ENCODE assay signal across 8 cellular contexts in the genomic region with DNA sequence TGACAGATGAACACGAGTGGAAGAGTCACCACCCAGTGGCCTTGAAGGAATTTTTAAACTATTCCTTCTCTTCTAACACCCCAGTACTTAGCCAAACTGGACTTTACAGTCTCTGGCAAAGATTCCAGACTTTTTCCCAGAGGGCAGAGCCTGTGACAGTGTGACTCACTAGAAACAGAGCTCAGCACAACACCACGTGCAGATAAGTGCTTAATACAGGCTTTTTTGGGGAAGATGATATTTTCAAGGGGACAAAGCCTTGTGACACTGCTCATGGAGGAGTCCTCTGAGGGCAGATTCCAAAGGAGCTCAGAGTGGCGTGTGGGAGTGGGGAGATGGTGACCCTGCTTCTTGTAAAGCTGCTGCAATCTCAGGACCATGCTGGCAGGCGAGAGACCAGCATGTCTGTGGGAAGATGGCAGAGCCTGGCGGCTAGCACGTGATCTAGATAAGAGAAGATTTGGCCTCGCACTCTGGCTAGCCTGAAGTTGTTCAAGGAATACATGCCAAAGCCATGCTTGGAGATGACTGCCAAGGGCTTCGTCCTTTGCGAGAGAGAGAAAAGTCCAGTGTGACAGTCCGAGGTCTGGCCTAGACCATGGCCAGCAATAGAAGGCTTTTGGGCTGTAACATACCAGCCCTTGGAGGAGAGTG. TPM values are rescaled to one million over a fixed set of nuclear protein-coding genes. Genes with fewer than 3 reads are reported as not detected.
DNase-seq lines count a peak whose midpoint lies in the region; ATAC-seq and TF ChIP-seq lines count a peak whose summit lies in the region.

No MANE protein-coding gene starts in this region.

- no peak overlapping the region for H2BK5ac ChIP-seq in H9 (ENCODE audit: insufficient read length, low read length)

- H3K27me3 Mint-ChIP-seq in activated CD4-positive, alpha-beta T cell treated with anti-CD3 and anti-CD28 coated beads, Interleukin-2, amount 10 ng/mL, durations not matched to agents 7 days and 5 days: no peaks in the 10 kb centered on the region
- no peaks in the 10 kb centered on the region for H3K27me3 Mint-ChIP-seq in activated naive CD8-positive, alpha-beta T cell treated with anti-CD3 and anti-CD28 coated beads, Interleukin-2, amount 50 U/mL, for 24 hours
- H3K27me3 Mint-ChIP-seq in immature natural killer cell (ENCODE audit: low read depth in 3 of 3) (peaks cover 0 to 5% (median 3%) of the 10 kb centered on the region in 3 donors), H9 (ENCODE audit: low read depth) (peaks cover 20% of the 10 kb centered on the region)

- no peak for ATAC-seq in activated naive CD8-positive, alpha-beta T cell treated with anti-CD3 and anti-CD28 coated beads, Interleukin-2, amount 50 U/mL, for 24 hours
- no peak for ATAC-seq in GM21619 (IDR thresholded peaks at IDR 0.05; ENCODE audit: unreplicated experiment)

- H2AFZ ChIP-seq in H9 (ENCODE audit: low read length): no peak overlapping the region

- no peak overlapping the region for H3K14ac ChIP-seq in H9 (ENCODE audit: insufficient read depth, low read length)

- WGBS in testis, 2 donors: 34 to 39% methylated on average over 9 to 10 of the region's 10 CpGs
- WGBS in H9 (ENCODE audit: extremely low coverage, insufficient read length, low lambda C conversion rate): no CpG with 5 or more reads among the region's 10 CpGs

- no peaks in the 10 kb centered on the region for H3K9me3 Mint-ChIP-seq in activated CD4-positive, alpha-beta T cell treated with anti-CD3 and anti-CD28 coated beads, Interleukin-2, amount 10 ng/mL, durations not matched to agents 7 days and 5 days
- no peaks in the 10 kb centered on the region for H3K9me3 Mint-ChIP-seq in activated naive CD8-positive, alpha-beta T cell treated with anti-CD3 and anti-CD28 coated beads, Interleukin-2, amount 50 U/mL, for 24 hours
- H3K9me3 Mint-ChIP-seq in immature natural killer cell (no peaks in the 10 kb centered on the region), H9 (peaks cover 0 to 62% of the 10 kb centered on the region in 2 experiments; a peak in 2 of 5 replicates)

- H3K18ac ChIP-seq in H9 (ENCODE audit: insufficient read length, low read depth, low read length): no peak overlapping the region

- no peak overlapping the region for H4K5ac ChIP-seq in H9 (ENCODE audit: insufficient read length, low read depth, low read length)

- no peak overlapping the region for H3K9ac ChIP-seq in H9 (ENCODE audit: extremely low read depth, insufficient read length, low read length)

- H3K4ac ChIP-seq in H9 (ENCODE audit: low read depth, low read length): no peak overlapping the region

- H4K20me1 ChIP-seq in H9 (ENCODE audit: control insufficient read depth, insufficient read depth, insufficient read length): no peaks in the 10 kb centered on the region

- H3K36me3 ChIP-seq in testis (ENCODE audit: low read depth, missing control alignments): no peaks in the 10 kb centered on the region

- no peak for TF ChIP-seq CTCF in testis (IDR thresholded peaks at IDR 0.05)
- TF ChIP-seq CTCF in H9 (conservative IDR thresholded peaks at IDR 0.05): no peak

- H3K4me3 ChIP-seq in testis: no peak overlapping the region

- DNase-seq in activated CD4-positive, alpha-beta T cell treated with anti-CD3 and anti-CD28 coated beads, Interleukin-2, amount 10 ng/mL, durations not matched to agents 7 days and 5 days: no peak
- no peak for DNase-seq in activated CD4-positive, alpha-beta T cell treated with anti-CD3 and anti-CD28 coated beads for 4 hours
- DNase-seq in activated naive CD8-positive, alpha-beta T cell treated with anti-CD3 and anti-CD28 coated beads, Interleukin-2, amount 50 U/mL, for 24 hours: no peak
- DNase-seq in immature natural killer cell (no peak), testis (peak; percentile 48), H9 (no peak), DMS 273 (lab: John Stamatoyannopoulos, UW; ENCODE audit: unreplicated experiment) (no peak)

- H2AK5ac ChIP-seq in H9 (ENCODE audit: insufficient read length, low read length): no peak overlapping the region

- peak overlapping the region; percentile 92 for H3K27ac Mint-ChIP-seq in activated CD4-positive, alpha-beta T cell treated with anti-CD3 and anti-CD28 coated beads, Interleukin-2, amount 10 ng/mL, durations not matched to agents 7 days and 5 days
- H3K27ac Mint-ChIP-seq in activated naive CD8-positive, alpha-beta T cell treated with anti-CD3 and anti-CD28 coated beads, Interleukin-2, amount 50 U/mL, for 24 hours: peak overlapping the region; percentile 92
- H3K27ac Mint-ChIP-seq in immature natural killer cell: peak overlapping the region; percentile 85 to 96 (median 94)
- no peak overlapping the region for H3K27ac Mint-ChIP-seq in H9

- H3K4me1 ChIP-seq in testis: no peaks in the 10 kb centered on the region
- no peaks in the 10 kb centered on the region for H3K4me1 ChIP-seq in H9 (ENCODE audit: insufficient read depth, low read length)

- H3T11ph ChIP-seq in H9 (ENCODE audit: low read length): no peak overlapping the region

- no peak overlapping the region for H3K4me2 ChIP-seq in H9 (ENCODE audit: insufficient read depth, insufficient read length, low read length)

- H3K4me1 Mint-ChIP-seq in activated CD4-positive, alpha-beta T cell treated with anti-CD3 and anti-CD28 coated beads, Interleukin-2, amount 10 ng/mL, durations not matched to agents 7 days and 5 days: peaks cover 54% of the 10 kb centered on the region
- H3K4me1 Mint-ChIP-seq in activated naive CD8-positive, alpha-beta T cell treated with anti-CD3 and anti-CD28 coated beads, Interleukin-2, amount 50 U/mL, for 24 hours: peaks cover 60% of the 10 kb centered on the region
- H3K4me1 Mint-ChIP-seq in immature natural killer cell (peaks cover 47 to 59% of the 10 kb centered on the region in 2 donors), H9 (peaks cover 2 to 10% of the 10 kb centered on the region in 2 experiments; a peak in 2 of 4 replicates)

- no peak overlapping the region for H2BK120ac ChIP-seq in H9 (ENCODE audit: low read depth, low read length, poor library complexity, severe bottlenecking)

- H4K91ac ChIP-seq in H9 (ENCODE audit: insufficient read length, low read depth, low read length): no peak overlapping the region

- H3K27me3 ChIP-seq in testis (no peaks in the 10 kb centered on the region), H9 (ENCODE audit: insufficient read depth, low read length) (peaks cover 3% of the 10 kb centered on the region; the same call in 1 of the 2 replicates)

- no peak overlapping the region for H2BK12ac ChIP-seq in H9 (ENCODE audit: insufficient read length, low read depth, low read length)

- peaks cover 29% of the 10 kb centered on the region for H3K36me3 Mint-ChIP-seq in activated CD4-positive, alpha-beta T cell treated with anti-CD3 and anti-CD28 coated beads, Interleukin-2, amount 10 ng/mL, durations not matched to agents 7 days and 5 days (ENCODE audit: low read depth)
- peaks cover 7% of the 10 kb centered on the region for H3K36me3 Mint-ChIP-seq in activated naive CD8-positive, alpha-beta T cell treated with anti-CD3 and anti-CD28 coated beads, Interleukin-2, amount 50 U/mL, for 24 hours (ENCODE audit: low read depth)
- H3K36me3 Mint-ChIP-seq in immature natural killer cell (peaks cover 0 to 6% (median 4%) of the 10 kb centered on the region in 3 donors), H9 (ENCODE audit: insufficient read depth in 1 of 3, low read depth in 3 of 3) (peaks cover 4 to 8% (median 7%) of the 10 kb centered on the region in 3 experiments; a peak in 5 of 7 replicates)

- peak overlapping the region; percentile 87 for H3K4me3 Mint-ChIP-seq in activated CD4-positive, alpha-beta T cell treated with anti-CD3 and anti-CD28 coated beads, Interleukin-2, amount 10 ng/mL, durations not matched to agents 7 days and 5 days
- peak overlapping the region; percentile 88 for H3K4me3 Mint-ChIP-seq in activated naive CD8-positive, alpha-beta T cell treated with anti-CD3 and anti-CD28 coated beads, Interleukin-2, amount 50 U/mL, for 24 hours
- H3K4me3 Mint-ChIP-seq in immature natural killer cell (peak overlapping the region; percentile 89 to 94 (median 91)), H9 (no peak overlapping the region; a peak in 1 of 5 replicates)

- TF ChIP-seq POLR2A in testis (IDR thresholded peaks at IDR 0.05): no peak

- no peaks in the 10 kb centered on the region for H3K79me1 ChIP-seq in H9 (ENCODE audit: insufficient read depth, low read depth, low read length, poor library complexity, severe bottlenecking)

- no peak overlapping the region for H4K8ac ChIP-seq in H9 (replicated peaks; ENCODE audit: insufficient read length, low read depth, low read length)

- H3K79me2 ChIP-seq in H9 (ENCODE audit: insufficient read depth, low read length): no peaks in the 10 kb centered on the region

- H3K9me3 ChIP-seq in testis (no peaks in the 10 kb centered on the region), H9 (ENCODE audit: control insufficient read depth, low read depth, low read length) (peaks cover 24% of the 10 kb centered on the region)

- CTCF ChIA-PET in activated CD4-positive, alpha-beta T cell treated with anti-CD3 and anti-CD28 coated beads, Interleukin-2, amount 10 ng/mL, durations not matched to agents 7 days and 5 days (lab: Charles Lee): interaction anchor here (1.2 to 2.4 kb wide), 3 partner anchors 9 to 114 kb away, joined by 3 to 9 read pairs (median 4); partner anchors contain the start of gene AIFM1

- peaks cover 9% of the 10 kb centered on the region for H3K23me2 ChIP-seq in H9 (ENCODE audit: insufficient read length, low read depth, low read length, poor library complexity, severe bottlenecking)

- H3K27ac ChIP-seq in testis: peak overlapping the region; percentile 31 to 69
- no peak overlapping the region for H3K27ac ChIP-seq in H9 (ENCODE audit: insufficient read length, low read depth, low read length)

- H3K56ac ChIP-seq in H9 (ENCODE audit: insufficient read length, low read depth, low read length): no peak overlapping the region

- no peak overlapping the region for H2BK15ac ChIP-seq in H9 (ENCODE audit: low read depth, low read length)

- H2BK20ac ChIP-seq in H9 (ENCODE audit: low read depth, low read length, poor library complexity, severe bottlenecking): no peak overlapping the region

- POLR2A ChIA-PET in activated CD4-positive, alpha-beta T cell treated with anti-CD3 and anti-CD28 coated beads, Interleukin-2, amount 10 ng/mL, durations not matched to agents 7 days and 5 days (lab: Charles Lee): no interaction called here

- intact Hi-C loops in testis (cut with DNase I; ENCODE audit: low total_unique reads): no loop called here

- H3K23ac ChIP-seq in H9 (ENCODE audit: insufficient read length, low read depth, low read length): no peak overlapping the region

RNA-seq across cellular contexts. Expression of gene RAB33A, which starts 2.4 kb away (rescaled TPM):
- 10 to 100 TPM; 20.8 to 21.2 TPM for total RNA-seq in activated CD4-positive, alpha-beta T cell treated with anti-CD3 and anti-CD28 coated beads, Interleukin-2, amount 10 ng/mL, durations not matched to agents 7 days and 5 days
- polyA plus RNA-seq in immature natural killer cell (10 to 100 TPM; 10.5 to 20.9 (median 15.1) TPM), testis (ENCODE audit: insufficient read depth, low read depth, low replicate concordance) (1.3 TPM)
- total RNA-seq in testis (1 to 10 TPM; 1.4 to 1.7 TPM), H9 (2021) (0.59 and 0.92 TPM in 2 replicates)

RNA-seq across cellular contexts. Expression of gene AIFM1, which starts 8.5 kb away (rescaled TPM):
- total RNA-seq in activated CD4-positive, alpha-beta T cell treated with anti-CD3 and anti-CD28 coated beads, Interleukin-2, amount 10 ng/mL, durations not matched to agents 7 days and 5 days: 10 to 100 TPM; 32.3 to 40.3 TPM
- 10 to 100 TPM; 20.1 to 31.0 (median 29.0) TPM for polyA plus RNA-seq in immature natural killer cell
- 10 to 100 TPM; 55.1 to 70.1 TPM for total RNA-seq in testis
- polyA plus RNA-seq in testis (ENCODE audit: insufficient read depth, low read depth, low replicate concordance): 67.1 TPM
- total RNA-seq in H9 (2021): 43.7 and 45.9 TPM in 2 replicates

Comparison
In these comparisons a context has a peak if more than half of its experiments do, and no peak if none do; other contexts are left out.
1. H3K27ac Mint-ChIP-seq: peak in activated CD4-positive, alpha-beta T cell treated with anti-CD3 and anti-CD28 coated beads, Interleukin-2, amount 10 ng/mL, durations not matched to agents 7 days and 5 days (single experiment), activated naive CD8-positive, alpha-beta T cell treated with anti-CD3 and anti-CD28 coated beads, Interleukin-2, amount 50 U/mL, for 24 hours (single experiment) and immature natural killer cell (6 of 6); none in H9 (0 of 3).
2. H3K4me3 Mint-ChIP-seq: peak in activated CD4-positive, alpha-beta T cell treated with anti-CD3 and anti-CD28 coated beads, Interleukin-2, amount 10 ng/mL, durations not matched to agents 7 days and 5 days (single experiment), activated naive CD8-positive, alpha-beta T cell treated with anti-CD3 and anti-CD28 coated beads, Interleukin-2, amount 50 U/mL, for 24 hours (single experiment) and immature natural killer cell (5 of 5); none in H9 (0 of 2).
3. RNA of gene RAB33A, which starts 2.4 kb away (total RNA-seq): 20.8 to 21.2 TPM in activated CD4-positive, alpha-beta T cell treated with anti-CD3 and anti-CD28 coated beads, Interleukin-2, amount 10 ng/mL, durations not matched to agents 7 days and 5 days; 1.4 to 1.7 TPM in testis and 0.59 to 0.92 TPM in H9; every median in the first group is over 4 times any median in the second.